ENCODE assay signal across 1 cellular context in genomic region chr10:129039406-129040345, GRCh38.
TF ChIP-seq lines count a peak whose summit lies in the region.

No MANE protein-coding gene starts in this region.

TF ChIP-seq in endothelial cell of umbilical vein, 7 proteins besides CTCF, POLR2A, EP300 and RAD21 (continued from another document):
- TF ChIP-seq JUN (IDR thresholded peaks at IDR 0.05; ENCODE audit: borderline replicate concordance, insufficient read depth, insufficient read length, low read depth) (no peak), GATA2 (IDR thresholded peaks at IDR 0.05; ENCODE audit: insufficient read depth, insufficient read length, low read depth, low read length) (no peak), FOS (IDR thresholded peaks at IDR 0.05; ENCODE audit: borderline replicate concordance, insufficient read depth, low read length) (no peak), EZH2 (IDR thresholded peaks at IDR 0.05; ENCODE audit: borderline replicate concordance, low read depth, low read length, severe bottlenecking) (no peak)
